In genomic region chr1:145777357-145778145, GRCh38 we compare ENCODE assay signal across 1 cellular context.
TF ChIP-seq lines count a peak whose summit lies in the region.

No MANE protein-coding gene starts in this region.

TF ChIP-seq in GM23338, 12 proteins besides CTCF, POLR2A, EP300 and RAD21 (continued from another document):
- no peak for TF ChIP-seq ETS1 (IDR thresholded peaks at IDR 0.05)
- no peak for TF ChIP-seq ZNF462 (CRISPR knock-in tag; IDR thresholded peaks at IDR 0.05)
- no peak for TF ChIP-seq EZH2phosphoT487 (IDR thresholded peaks at IDR 0.05; ENCODE audit: unreplicated experiment)
